17 cellular contexts compared by ENCODE assay signal in genomic region chr11:16337421-16338213, GRCh38. TPM values are rescaled to one million over a fixed set of nuclear protein-coding genes. Genes with fewer than 3 reads are reported as not detected.
DNase-seq lines count a peak whose midpoint lies in the region; ATAC-seq, FAIRE-seq and TF ChIP-seq lines count a peak whose summit lies in the region.
"Had no signal": no experiment of that assay in that cellular context is flagged by ENCODE, and none has a peak within 500 bp of the region (broad histone marks: within the 10 kb centered on the region; RNA-seq: fewer than 3 reads in every experiment).

No MANE protein-coding gene starts in this region.

- no peak overlapping the region for H2BK5ac ChIP-seq in mesendoderm (ENCODE audit: low read length)

- H2BK120ac ChIP-seq in mesendoderm (ENCODE audit: low read depth, low read length): no peak overlapping the region

- no peak overlapping the region for H2AK5ac ChIP-seq in mesendoderm (ENCODE audit: low read length)

- H4K8ac ChIP-seq in mesendoderm (ENCODE audit: low read depth, low read length): no peak overlapping the region

- no peak overlapping the region for H3K56ac ChIP-seq in mesendoderm (ENCODE audit: low read length)

- TF ChIP-seq CTCF in bronchial epithelial cell (IDR thresholded peaks at IDR 0.05; ENCODE audit: insufficient read depth, low read length, severe bottlenecking): no peak

- H3K4ac ChIP-seq in mesendoderm (ENCODE audit: low read depth, low read length): no peak overlapping the region

- H3K27me3 ChIP-seq in bronchial epithelial cell (ENCODE audit: control insufficient read depth, insufficient read depth, low read length): no peaks in the 10 kb centered on the region
- no peaks in the 10 kb centered on the region for H3K27me3 ChIP-seq in mesendoderm (ENCODE audit: insufficient read depth, low read length, poor library complexity)

- H3K79me1 ChIP-seq in mesendoderm (ENCODE audit: low read length): no peaks in the 10 kb centered on the region

- no peaks in the 10 kb centered on the region for H3K4me1 ChIP-seq in mesendoderm (ENCODE audit: control insufficient read depth, low read depth, low read length)

- no peak overlapping the region for H3K9ac ChIP-seq in mesendoderm (ENCODE audit: low read length)
- H3K9ac ChIP-seq: SK-N-SH had no signal

- no peak for FAIRE-seq in bronchial epithelial cell (lab: Jason Lieb, UNC)

- no peak overlapping the region for H3K23ac ChIP-seq in mesendoderm (ENCODE audit: low read length)

- no peak overlapping the region for H2BK15ac ChIP-seq in mesendoderm (replicated peaks; ENCODE audit: low read depth)

- no CpG with 5 or more reads among the region's 1 CpG for WGBS in mesendoderm (ENCODE audit: extremely low coverage, insufficient coverage, low lambda C conversion rate)

- peak; percentile 22 for DNase-seq in GF-D8 (lab: John Stamatoyannopoulos, UW)
- DNase-seq in OCI-M1 (lab: John Stamatoyannopoulos, UW): peak; percentile 93
- peak; percentile 17 for DNase-seq in bronchial epithelial cell (ENCODE audit: low read depth)
- DNase-seq in mesendoderm: peak; percentile 1
- no peak for DNase-seq in kidney tubule cell (ENCODE audit: low spot score)
- no peak for DNase-seq in DMS79 (lab: John Stamatoyannopoulos, UW)
- DNase-seq: HFFc6; MV-4-11; NCI-H1436 treated with DMSO at 0.1 percent for 48 hours; NCI-H2081 treated with DMSO at 0.1 percent for 48 hours; NCI-H226; NCI-H526 treated with DMSO at 0.1 percent for 48 hours; NK-92 treated with Interleukin-12 subunit alpha and Interleukin-12 subunit beta, amount 100 ng/mL, for 24 hours; PC-3; SK-N-SH had no signal

- H3K79me2 ChIP-seq in mesendoderm (ENCODE audit: control insufficient read depth, insufficient read depth, low read length): no peaks in the 10 kb centered on the region

- no peak overlapping the region for H4K5ac ChIP-seq in mesendoderm (ENCODE audit: low read length)

- H3K4me3 ChIP-seq in bronchial epithelial cell (ENCODE audit: low read depth, low read length) (no peak overlapping the region), mesendoderm (ENCODE audit: low read length) (no peak overlapping the region)

- no peak overlapping the region for H3K27ac ChIP-seq in mesendoderm (ENCODE audit: low read depth, low read length)

- no peak overlapping the region for H3K4me2 ChIP-seq in mesendoderm (ENCODE audit: low read length)
- H3K4me2 ChIP-seq: SK-N-SH had no signal

- no peak for ATAC-seq in activated CD4-positive, CD25-positive, alpha-beta regulatory T cell treated with anti-CD3 and anti-CD28 coated beads, Interleukin-2, amount 50 U/mL, for 24 hours
- ATAC-seq: PC-3 had no signal

- no peaks in the 10 kb centered on the region for H3K36me3 ChIP-seq in bronchial epithelial cell (ENCODE audit: control insufficient read depth, insufficient read depth, low read length)
- H3K36me3 ChIP-seq in mesendoderm (ENCODE audit: control insufficient read depth, insufficient read depth, low read length): no peaks in the 10 kb centered on the region

- no peak overlapping the region for H3K18ac ChIP-seq in mesendoderm (ENCODE audit: low read length)

RNA-seq across cellular contexts. Expression of gene SOX6, which starts 18.7 kb away (rescaled TPM):
- 0.53 and 2.7 TPM in 2 replicates for total RNA-seq in bronchial epithelial cell
- polyA plus RNA-seq in mesendoderm (2013, experiment 1 of 2): 0.13 TPM
- 0.13 TPM for polyA plus RNA-seq in mesendoderm (2013, experiment 2 of 2)
- total RNA-seq: PC-3 had no signal
- polyA plus RNA-seq: CD14-positive monocyte had no signal

Comparison
In these comparisons a context has a peak if more than half of its experiments do, and no peak if none do; other contexts are left out.
1. DNase-seq: peak in GF-D8 (single experiment), OCI-M1 (single experiment), bronchial epithelial cell (single experiment) and mesendoderm (single experiment); none in kidney tubule cell (single experiment) and DMS79 (single experiment).